Comparison of ENCODE assay signal across 8 cellular contexts in the genomic region with DNA sequence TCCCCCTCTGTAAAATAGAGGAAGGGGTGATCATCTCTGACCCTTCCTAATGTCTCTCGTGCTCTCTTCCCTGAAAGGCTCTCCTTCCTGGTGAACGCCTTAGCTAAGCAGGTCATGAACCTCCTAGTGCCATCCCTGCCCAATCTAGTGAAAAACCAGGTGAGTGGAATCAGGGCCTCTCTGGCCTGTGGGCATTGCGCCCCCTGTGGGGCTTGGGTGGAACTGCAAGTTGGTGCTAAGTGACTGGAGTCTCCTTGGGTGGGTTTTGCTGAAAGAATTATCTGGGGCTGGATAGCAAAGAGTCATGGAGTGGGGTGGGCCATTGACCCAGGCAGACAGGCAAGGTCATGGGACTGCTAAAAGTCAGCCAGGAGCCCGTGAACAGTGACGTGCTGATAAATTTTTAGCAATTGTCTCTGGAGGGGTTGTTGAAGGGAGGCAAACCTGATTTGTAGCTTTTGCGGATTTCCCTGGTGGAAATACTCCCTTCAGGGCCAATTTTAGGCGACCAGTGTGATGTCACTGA. TPM values are rescaled to one million over a fixed set of nuclear protein-coding genes. Genes with fewer than 3 reads are reported as not detected.
A peak's percentile ranks its signal among the peaks of the same experiment; 100 is the strongest.
DNase-seq lines count a peak whose midpoint lies in the region; ATAC-seq and TF ChIP-seq lines count a peak whose summit lies in the region.

No MANE protein-coding gene starts in this region.

- TF ChIP-seq CTCF in 22Rv1 (IDR thresholded peaks at IDR 0.05) (peak; percentile 99), GM12872 (IDR thresholded peaks at IDR 0.05; ENCODE audit: insufficient read depth, low read depth, low read length) (peak; percentile 99), esophagus squamous epithelium (IDR thresholded peaks at IDR 0.05) (peak; percentile 63 to 84 (median 80)), parathyroid adenoma (IDR thresholded peaks at IDR 0.05) (peak; percentile 99), upper lobe of right lung (IDR thresholded peaks at IDR 0.05) (peak; percentile 87)

- DNase-seq in NCI-H774 (lab: John Stamatoyannopoulos, UW), result peak; percentile 34
- DNase-seq in activated T-cell treated with anti-CD3 and anti-CD28 coated beads for 4 hours, result peak; percentile 54
- DNase-seq in esophagus squamous epithelium (lab: John Stamatoyannopoulos, UW), result no peak
- peak; percentile 74 for DNase-seq in upper lobe of right lung

- H3K36me3 ChIP-seq in esophagus squamous epithelium, result no peaks in the 10 kb centered on the region
- no peaks in the 10 kb centered on the region for H3K36me3 ChIP-seq in parathyroid adenoma (ENCODE audit: control insufficient read depth, insufficient read depth, low read length)
- H3K36me3 ChIP-seq in upper lobe of right lung, result no peaks in the 10 kb centered on the region

- no peaks in the 10 kb centered on the region for H3K9me3 ChIP-seq in esophagus squamous epithelium
- H3K9me3 ChIP-seq in parathyroid adenoma (ENCODE audit: control insufficient read depth, low read length), result no peaks in the 10 kb centered on the region
- H3K9me3 ChIP-seq in upper lobe of right lung, result no peaks in the 10 kb centered on the region

- H3K4me2 ChIP-seq in parathyroid adenoma (ENCODE audit: low read length), result no peak overlapping the region

- no peak overlapping the region for H2AFZ ChIP-seq in parathyroid adenoma

- 35% methylated on average over 6 of the region's 7 CpGs for WGBS in esophagus squamous epithelium, 2 donors

- intact Hi-C loops in esophagus squamous epithelium (cut with DNase I), result loop anchor here (5.0 kb wide), 1 partner anchor 390 kb away; no protein-coding TSS in a partner anchor
- intact Hi-C loops in upper lobe of right lung (cut with DNase I), result no loop called here

- no peak overlapping the region for H3K4me3 ChIP-seq in esophagus squamous epithelium
- no peak overlapping the region for H3K4me3 ChIP-seq in parathyroid adenoma (ENCODE audit: low read depth, low read length)
- no peak overlapping the region for H3K4me3 ChIP-seq in upper lobe of right lung

- H3K9ac ChIP-seq in parathyroid adenoma, result no peak overlapping the region

- H3K27me3 ChIP-seq in esophagus squamous epithelium (peaks cover 0 to 63% (median 0%) of the 10 kb centered on the region in 4 donors), parathyroid adenoma (ENCODE audit: control insufficient read depth, insufficient read depth, low read length) (no peaks in the 10 kb centered on the region), upper lobe of right lung (peaks cover 17% of the 10 kb centered on the region)

- H3K27ac ChIP-seq in 22Rv1 (no peak overlapping the region), esophagus squamous epithelium (no peak overlapping the region), parathyroid adenoma (no peak overlapping the region), upper lobe of right lung (no peak overlapping the region)

- peak; percentile 83 for ATAC-seq in upper lobe of right lung
- ATAC-seq in GM18520 (IDR thresholded peaks at IDR 0.05; ENCODE audit: unreplicated experiment), result no peak

- no peaks in the 10 kb centered on the region for H3K79me2 ChIP-seq in parathyroid adenoma

- TF ChIP-seq POLR2A in esophagus squamous epithelium (IDR thresholded peaks at IDR 0.05), result no peak

- H3K4me1 ChIP-seq in esophagus squamous epithelium (no peaks in the 10 kb centered on the region), parathyroid adenoma (no peaks in the 10 kb centered on the region), upper lobe of right lung (no peaks in the 10 kb centered on the region)

RNA-seq across cellular contexts. Expression of gene BPIFB1, which starts 8.9 kb away (rescaled TPM):
- total RNA-seq in esophagus squamous epithelium (10 to 100 TPM in 1 of 4 donors, 1 to 10 TPM in 1, under 1 TPM in 1, not detected in 1; 0.38 to 99.4 (median 4.3) TPM), upper lobe of right lung (0.67 TPM)

RNA-seq across cellular contexts. Expression of gene BPIFA1, which starts 56.1 kb away (rescaled TPM):
- total RNA-seq in esophagus squamous epithelium (not detected), upper lobe of right lung (not detected)
